15 cellular contexts compared by ENCODE assay signal in the genomic region with DNA sequence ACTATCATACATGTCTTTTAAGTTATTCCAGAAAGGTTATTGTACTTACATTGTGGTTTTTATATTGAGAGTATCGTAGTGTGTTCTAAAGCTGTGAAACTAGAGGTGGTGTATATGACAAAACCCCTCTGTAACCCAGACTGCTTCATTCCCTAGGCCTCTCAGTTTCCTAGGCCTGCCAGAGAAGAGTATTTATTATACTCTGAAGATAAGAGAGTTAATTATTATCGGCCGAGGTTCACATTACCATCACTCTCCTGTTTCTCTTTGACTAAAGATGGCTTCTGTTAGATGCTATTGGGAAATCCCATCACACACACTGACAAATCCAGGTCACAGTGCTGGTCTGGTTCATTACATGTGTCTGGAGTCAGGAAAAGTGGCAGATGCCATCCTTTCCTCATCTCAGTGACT. TPM values are rescaled to one million over a fixed set of nuclear protein-coding genes. Genes with fewer than 3 reads are reported as not detected.
DNase-seq lines count a peak whose midpoint lies in the region; ATAC-seq lines count a peak whose summit lies in the region.
"Had no signal": no experiment of that assay in that cellular context is flagged by ENCODE, and none has a peak within 500 bp of the region (broad histone marks: within the 10 kb centered on the region; RNA-seq: fewer than 3 reads in every experiment).

No MANE protein-coding gene starts in this region.

- H3K4me1 ChIP-seq in CD4-positive, alpha-beta memory T cell (ENCODE audit: insufficient read depth, low read length), result peaks cover 9% of the 10 kb centered on the region

- H3K27ac ChIP-seq in CD4-positive, alpha-beta memory T cell (ENCODE audit: low read depth, low read length), result no peak overlapping the region
- H3K27ac ChIP-seq: BLaER1 treated with 17β-estradiol and CSF1 and Interleukin-3, amounts not matched to agents 10 nM and 100 nM had no signal

- peaks cover 45 to 72% of the 10 kb centered on the region in 2 donors for H3K36me3 Mint-ChIP-seq in CD4-positive, alpha-beta memory T cell
- peaks cover 6% of the 10 kb centered on the region for H3K36me3 Mint-ChIP-seq in activated naive CD8-positive, alpha-beta T cell
- H3K36me3 Mint-ChIP-seq in naive thymus-derived CD8-positive, alpha-beta T cell, result peaks cover 0 to 81% (median 9%) of the 10 kb centered on the region in 3 donors

- POLR2A ChIA-PET in CD4-positive, alpha-beta memory T cell (lab: Charles Lee; ENCODE audit: partially characterized antibody), result interaction anchor here (2.0 kb wide), 1 partner anchor 9 kb away, joined by 7 read pairs; no protein-coding TSS in a partner anchor
- POLR2A ChIA-PET in naive thymus-derived CD8-positive, alpha-beta T cell (lab: Charles Lee), result interaction anchor here (1.8 kb wide), 1 partner anchor 20 kb away, joined by 6 read pairs; the partner anchor contains the start of genes EXOSC7 and ZDHHC3

- peaks cover 33% of the 10 kb centered on the region for H3K36me3 ChIP-seq in CD4-positive, alpha-beta memory T cell (ENCODE audit: insufficient read depth, low read length)

- peak overlapping the region in 4 of 7 donors; percentile 13 to 84 (median 70) for H3K27ac Mint-ChIP-seq in CD4-positive, alpha-beta memory T cell
- H3K27ac Mint-ChIP-seq in activated naive CD8-positive, alpha-beta T cell, result peak overlapping the region; percentile 67
- H3K27ac Mint-ChIP-seq in naive thymus-derived CD8-positive, alpha-beta T cell, result peak overlapping the region in 6 of 10 donors; percentile 5 to 56 (median 52)

- H3K4me1 Mint-ChIP-seq in CD4-positive, alpha-beta memory T cell, result peaks cover 12 to 39% (median 19%) of the 10 kb centered on the region in 4 donors
- H3K4me1 Mint-ChIP-seq in activated naive CD8-positive, alpha-beta T cell (ENCODE audit: low read depth), result peaks cover 37% of the 10 kb centered on the region
- peaks cover 10 to 41% (median 29%) of the 10 kb centered on the region in 4 donors for H3K4me1 Mint-ChIP-seq in naive thymus-derived CD8-positive, alpha-beta T cell

- no peak for DNase-seq in CD4-positive, alpha-beta memory T cell
- no peak for DNase-seq in naive thymus-derived CD8-positive, alpha-beta T cell
- DNase-seq in NCI-H2227 treated with DMSO at 0.1 percent for 48 hours (lab: John Stamatoyannopoulos, UW), result no peak
- no peak for DNase-seq in mucosa of gallbladder (ENCODE audit: low spot score)
- DNase-seq in activated effector memory CD4-positive, alpha-beta T cell treated with anti-CD3 and anti-CD28 coated beads, Interleukin-2, amount 50 U/mL, for 16 hours, result no peak
- DNase-seq: central memory CD4-positive, alpha-beta T cell; erythroblast; Peyer's patch had no signal

- peak; percentile 66 for ATAC-seq in GM21619 (IDR thresholded peaks at IDR 0.05; ENCODE audit: unreplicated experiment)
- ATAC-seq in naive thymus-derived CD8-positive, alpha-beta T cell, result no peak
- ATAC-seq in HG02970 (IDR thresholded peaks at IDR 0.05; ENCODE audit: low FRiP score, unreplicated experiment), result no peak

- no peak overlapping the region for H3K4me3 ChIP-seq in CD4-positive, alpha-beta memory T cell (ENCODE audit: low read length in 2 of 2)
- H3K4me3 ChIP-seq: BLaER1 treated with 17β-estradiol and CSF1 and Interleukin-3, amounts not matched to agents 10 nM and 100 nM; HAP-1; Peyer's patch; skin epidermis had no signal

- H3K27me3 ChIP-seq in CD4-positive, alpha-beta memory T cell (ENCODE audit: insufficient read depth, low read length), result no peaks in the 10 kb centered on the region
- H3K27me3 ChIP-seq: BLaER1 treated with 17β-estradiol and CSF1 and Interleukin-3, amounts not matched to agents 10 nM and 100 nM; Peyer's patch had no signal

- H3K9me3 ChIP-seq in CD4-positive, alpha-beta memory T cell (ENCODE audit: control insufficient read depth in 1 of 2, low read length in 2 of 2), result no peaks in the 10 kb centered on the region
- H3K9me3 ChIP-seq: BLaER1 treated with 17β-estradiol and CSF1 and Interleukin-3, amounts not matched to agents 10 nM and 100 nM; HAP-1; Peyer's patch had no signal

- CTCF ChIA-PET in CD4-positive, alpha-beta memory T cell (lab: Charles Lee; ENCODE audit: partially characterized antibody), result no interaction called here

- peak overlapping the region in 1 of 8 donors; percentile 13 for H3K4me3 Mint-ChIP-seq in CD4-positive, alpha-beta memory T cell
- H3K4me3 Mint-ChIP-seq in activated naive CD8-positive, alpha-beta T cell, result no peak overlapping the region
- H3K4me3 Mint-ChIP-seq in naive thymus-derived CD8-positive, alpha-beta T cell, result no peak overlapping the region

- H3K9me3 Mint-ChIP-seq in CD4-positive, alpha-beta memory T cell, result no peaks in the 10 kb centered on the region
- H3K9me3 Mint-ChIP-seq in activated naive CD8-positive, alpha-beta T cell (ENCODE audit: low read depth), result no peaks in the 10 kb centered on the region
- no peaks in the 10 kb centered on the region for H3K9me3 Mint-ChIP-seq in naive thymus-derived CD8-positive, alpha-beta T cell

- H3K27me3 Mint-ChIP-seq in CD4-positive, alpha-beta memory T cell, result no peaks in the 10 kb centered on the region
- H3K27me3 Mint-ChIP-seq in activated naive CD8-positive, alpha-beta T cell, result no peaks in the 10 kb centered on the region
- no peaks in the 10 kb centered on the region for H3K27me3 Mint-ChIP-seq in naive thymus-derived CD8-positive, alpha-beta T cell

- intact Hi-C loops in CD4-positive, alpha-beta memory T cell (cut with micrococcal nuclease), result no loop called here

RNA-seq across cellular contexts. Expression of gene EXOSC7, which starts 20.5 kb away (rescaled TPM):
- total RNA-seq in CD4-positive, alpha-beta memory T cell, result 10 to 100 TPM; 44.6 to 45.3 TPM
- polyA plus RNA-seq in CD4-positive, alpha-beta memory T cell, result 10 to 100 TPM; 49.2 to 66.9 TPM
- total RNA-seq in naive thymus-derived CD8-positive, alpha-beta T cell, result 10 to 100 TPM; 46.7 to 55.4 TPM
- 10 to 100 TPM; 46.0 to 55.5 (median 49.1) TPM for polyA plus RNA-seq in naive thymus-derived CD8-positive, alpha-beta T cell
- total RNA-seq in mucosa of gallbladder, result 24.7 TPM

RNA-seq across cellular contexts. Expression of gene ZDHHC3, which starts 20.6 kb away (rescaled TPM):
- 10 to 100 TPM; 40.1 to 41.9 TPM for total RNA-seq in CD4-positive, alpha-beta memory T cell
- 10 to 100 TPM; 35.4 to 36.1 TPM for polyA plus RNA-seq in CD4-positive, alpha-beta memory T cell
- 10 to 100 TPM; 46.6 to 48.4 TPM for total RNA-seq in naive thymus-derived CD8-positive, alpha-beta T cell
- 10 to 100 TPM; 28.0 to 35.7 (median 33.0) TPM for polyA plus RNA-seq in naive thymus-derived CD8-positive, alpha-beta T cell
- total RNA-seq in mucosa of gallbladder, result 72.4 TPM

RNA-seq across cellular contexts. Expression of gene CLEC3B, which starts 29.5 kb away (rescaled TPM):
- 1 to 10 TPM; 1.2 to 1.5 TPM for total RNA-seq in CD4-positive, alpha-beta memory T cell
- polyA plus RNA-seq in CD4-positive, alpha-beta memory T cell, result not detected
- 1 to 10 TPM; 1.2 to 1.4 TPM for total RNA-seq in naive thymus-derived CD8-positive, alpha-beta T cell
- not detected for polyA plus RNA-seq in naive thymus-derived CD8-positive, alpha-beta T cell
- total RNA-seq in mucosa of gallbladder, result 42.9 TPM
- total RNA-seq: M059J had no signal

Comparison
In these comparisons a context has a peak if more than half of its experiments do, and no peak if none do; other contexts are left out.
1. RNA of gene CLEC3B, which starts 29.5 kb away (total RNA-seq): 42.9 TPM in mucosa of gallbladder (single experiment); 1.2 to 1.5 TPM in CD4-positive, alpha-beta memory T cell and 1.2 to 1.4 TPM in naive thymus-derived CD8-positive, alpha-beta T cell; every median in the first group is over 10 times any median in the second.
2. Peak in every context shown above with its lines, with median percentiles within 50 percentile points of each other: H3K27ac Mint-ChIP-seq.